Comparison of ENCODE assay signal across 15 cellular contexts in genomic region chr14:23025181-23025788, GRCh38. TPM values are rescaled to one million over a fixed set of nuclear protein-coding genes. Genes with fewer than 3 reads are reported as not detected.
A peak's percentile ranks its signal among the peaks of the same experiment; 100 is the strongest.
DNase-seq lines count a peak whose midpoint lies in the region; ATAC-seq and TF ChIP-seq lines count a peak whose summit lies in the region.
"Had no signal": no experiment of that assay in that cellular context is flagged by ENCODE, and none has a peak within 500 bp of the region (broad histone marks: within the 10 kb centered on the region; RNA-seq: fewer than 3 reads in every experiment).

No MANE protein-coding gene starts in this region.

- no peak overlapping the region for H3K4me3 ChIP-seq in Karpas-422 (ENCODE audit: low read length)
- H3K4me3 ChIP-seq: heart left ventricle, lung, PC-9 had no signal

- H3K9me3 ChIP-seq in Karpas-422 (ENCODE audit: low read length) = no peaks in the 10 kb centered on the region
- H3K9me3 ChIP-seq: heart left ventricle had no signal

- H3K4me1 ChIP-seq in Karpas-422 (ENCODE audit: low read length) = no peaks in the 10 kb centered on the region

- peaks cover 7% of the 10 kb centered on the region; the same call in 1 of the 2 replicates for H3K79me2 ChIP-seq in Karpas-422 (ENCODE audit: low read length)

- no peak for DNase-seq in natural killer cell treated with Interleukin-12 subunit alpha and Interleukin-12 subunit beta and Interleukin-15 and Interleukin-18, amount 100 ng/mL, for 72 hours (ENCODE audit: low spot score)
- no peak for DNase-seq in natural killer cell
- DNase-seq in SW480 (ENCODE audit: low spot score) = peak; percentile 55
- no peak for DNase-seq in endothelial cell (ENCODE audit: low spot score)
- DNase-seq in type B pancreatic cell (ENCODE audit: extremely low spot score, unreplicated experiment) = no peak
- DNase-seq in EL = no peak
- DNase-seq in NAMALWA (ENCODE audit: low spot score) = no peak
- no peak for DNase-seq in Karpas-422
- DNase-seq: amniotic stem cell, C1 segment of cervical spinal cord, heart left ventricle, PC-9 had no signal

- no peak for TF ChIP-seq CTCF in natural killer cell (IDR thresholded peaks at IDR 0.05)
- no peak for TF ChIP-seq CTCF in endothelial cell (IDR thresholded peaks at IDR 0.05; ENCODE audit: unreplicated experiment)
- no peak for TF ChIP-seq CTCF in type B pancreatic cell (conservative IDR thresholded peaks at IDR 0.05)

- H3K27ac ChIP-seq in Karpas-422 (ENCODE audit: low read length) = no peak overlapping the region
- H3K27ac ChIP-seq: heart left ventricle, PC-9 had no signal

- H3K4me2 ChIP-seq in Karpas-422 (ENCODE audit: low read depth, low read length, poor library complexity, severe bottlenecking) = no peak overlapping the region
- H3K4me2 ChIP-seq: PC-9 had no signal

- H3K9me3 Mint-ChIP-seq in natural killer cell treated with Interleukin-12 subunit alpha and Interleukin-12 subunit beta and Interleukin-15 and Interleukin-18, amount 100 ng/mL, for 72 hours = no peaks in the 10 kb centered on the region
- H3K9me3 Mint-ChIP-seq in natural killer cell (no peaks in the 10 kb centered on the region), endothelial cell (ENCODE audit: unreplicated experiment) (no peaks in the 10 kb centered on the region), type B pancreatic cell (no peaks in the 10 kb centered on the region)

- no peak overlapping the region for H2AFZ ChIP-seq in Karpas-422 (ENCODE audit: low read length)
- H2AFZ ChIP-seq: PC-9 had no signal

- H3K4me3 Mint-ChIP-seq in natural killer cell treated with Interleukin-12 subunit alpha and Interleukin-12 subunit beta and Interleukin-15 and Interleukin-18, amount 100 ng/mL, for 72 hours = no peak overlapping the region
- no peak overlapping the region for H3K4me3 Mint-ChIP-seq in natural killer cell
- peak overlapping the region; percentile 63 for H3K4me3 Mint-ChIP-seq in endothelial cell (ENCODE audit: unreplicated experiment)
- peak overlapping the region; percentile 10 for H3K4me3 Mint-ChIP-seq in type B pancreatic cell

- no peaks in the 10 kb centered on the region; the same call in 1 of the 2 replicates for H4K20me1 ChIP-seq in Karpas-422 (ENCODE audit: insufficient read depth, low read depth, low read length)

- intact Hi-C loops in natural killer cell (cut with micrococcal nuclease) = no loop called here

- H3K36me3 Mint-ChIP-seq in natural killer cell treated with Interleukin-12 subunit alpha and Interleukin-12 subunit beta and Interleukin-15 and Interleukin-18, amount 100 ng/mL, for 72 hours = peaks cover 31% of the 10 kb centered on the region
- H3K36me3 Mint-ChIP-seq in natural killer cell = peaks cover 13% of the 10 kb centered on the region
- H3K36me3 Mint-ChIP-seq in endothelial cell (ENCODE audit: low read depth, unreplicated experiment) = peaks cover 34% of the 10 kb centered on the region
- peaks cover 33% of the 10 kb centered on the region for H3K36me3 Mint-ChIP-seq in type B pancreatic cell

- H3K4me1 Mint-ChIP-seq in natural killer cell treated with Interleukin-12 subunit alpha and Interleukin-12 subunit beta and Interleukin-15 and Interleukin-18, amount 100 ng/mL, for 72 hours (ENCODE audit: low read depth in 2 of 2) = peaks cover 23 to 27% of the 10 kb centered on the region in 2 donors
- H3K4me1 Mint-ChIP-seq in natural killer cell (peaks cover 22 to 24% of the 10 kb centered on the region in 2 donors), endothelial cell (ENCODE audit: unreplicated experiment) (peaks cover 29% of the 10 kb centered on the region), type B pancreatic cell (ENCODE audit: unreplicated experiment) (peaks cover 50% of the 10 kb centered on the region)

- H3K9me2 ChIP-seq in Karpas-422 (replicated peaks; ENCODE audit: insufficient read depth, low read length) = no peaks in the 10 kb centered on the region

- ATAC-seq in natural killer cell treated with Interleukin-12 subunit alpha and Interleukin-12 subunit beta and Interleukin-15 and Interleukin-18, amount 100 ng/mL, for 72 hours = peak in 1 of 2 donors; percentile 62
- no peak for ATAC-seq in natural killer cell
- ATAC-seq: sciatic nerve had no signal

- peaks cover 16% of the 10 kb centered on the region; the same call in 1 of the 2 replicates for H3K36me3 ChIP-seq in Karpas-422 (ENCODE audit: insufficient read depth, low read length)

- H3K27me3 Mint-ChIP-seq in natural killer cell treated with Interleukin-12 subunit alpha and Interleukin-12 subunit beta and Interleukin-15 and Interleukin-18, amount 100 ng/mL, for 72 hours = no peaks in the 10 kb centered on the region
- H3K27me3 Mint-ChIP-seq in natural killer cell (ENCODE audit: low read depth in 2 of 2) (no peaks in the 10 kb centered on the region), endothelial cell (ENCODE audit: unreplicated experiment) (peaks cover 6% of the 10 kb centered on the region), type B pancreatic cell (no peaks in the 10 kb centered on the region)

- H3K27ac Mint-ChIP-seq in natural killer cell treated with Interleukin-12 subunit alpha and Interleukin-12 subunit beta and Interleukin-15 and Interleukin-18, amount 100 ng/mL, for 72 hours = peak overlapping the region; percentile 50 to 79
- H3K27ac Mint-ChIP-seq in natural killer cell = no peak overlapping the region
- H3K27ac Mint-ChIP-seq in endothelial cell (ENCODE audit: unreplicated experiment) = no peak overlapping the region
- peak overlapping the region; percentile 1 for H3K27ac Mint-ChIP-seq in type B pancreatic cell

- no peak overlapping the region for H3K9ac ChIP-seq in Karpas-422 (ENCODE audit: low read length)

- no peaks in the 10 kb centered on the region for H3K27me3 ChIP-seq in Karpas-422 (ENCODE audit: low read length)
- H3K27me3 ChIP-seq: heart left ventricle had no signal

RNA-seq across cellular contexts. Expression of gene PSMB5, which starts 9.4 kb away (rescaled TPM):
- total RNA-seq in natural killer cell treated with Interleukin-12 subunit alpha and Interleukin-12 subunit beta and Interleukin-15 and Interleukin-18, amount 100 ng/mL, for 72 hours = 100 to 1,000 TPM; 102 to 121 TPM
- 10 to 100 TPM; 15.7 to 19.1 (median 16.4) TPM for total RNA-seq in natural killer cell
- 177 TPM for total RNA-seq in endothelial cell (ENCODE audit: unreplicated experiment)
- 153 and 177 TPM in 2 replicates for total RNA-seq in type B pancreatic cell (ENCODE audit: low replicate concordance)
- total RNA-seq in Karpas-422 (2014; rRNA removed; shearing (Covaris generic); ENCODE audit: low replicate concordance) = 65.4 and 67.1 TPM in 2 replicates

RNA-seq across cellular contexts. Expression of gene C14orf93, which starts 15.3 kb away (rescaled TPM):
- total RNA-seq in natural killer cell treated with Interleukin-12 subunit alpha and Interleukin-12 subunit beta and Interleukin-15 and Interleukin-18, amount 100 ng/mL, for 72 hours = 10 to 100 TPM in 1 of 2 donors, 1 to 10 TPM in 1; 2.8 to 10.8 TPM
- total RNA-seq in natural killer cell (10 to 100 TPM; 12.1 to 15.1 (median 13.6) TPM), endothelial cell (ENCODE audit: unreplicated experiment) (9.0 TPM), type B pancreatic cell (ENCODE audit: low replicate concordance) (10.2 and 12.6 TPM in 2 replicates)
- total RNA-seq in Karpas-422 (2014; rRNA removed; shearing (Covaris generic); ENCODE audit: low replicate concordance) = 21.6 and 43.2 TPM in 2 replicates

RNA-seq across cellular contexts. Expression of gene PSMB11, which starts 16.7 kb away (rescaled TPM):
- total RNA-seq in natural killer cell treated with Interleukin-12 subunit alpha and Interleukin-12 subunit beta and Interleukin-15 and Interleukin-18, amount 100 ng/mL, for 72 hours = not detected
- total RNA-seq in natural killer cell (not detected), endothelial cell (ENCODE audit: unreplicated experiment) (not detected), type B pancreatic cell (ENCODE audit: low replicate concordance) (not detected in 2 replicates)
- not detected in 2 replicates for total RNA-seq in Karpas-422 (2014; rRNA removed; shearing (Covaris generic); ENCODE audit: low replicate concordance)
- total RNA-seq: heart left ventricle, lung, PC-9, sciatic nerve, urinary bladder had no signal

RNA-seq across cellular contexts. Expression of gene CDH24, which starts 32.0 kb away (rescaled TPM):
- 1 to 10 TPM in 1 of 2 donors, under 1 TPM in 1; 0.73 to 1.0 TPM for total RNA-seq in natural killer cell treated with Interleukin-12 subunit alpha and Interleukin-12 subunit beta and Interleukin-15 and Interleukin-18, amount 100 ng/mL, for 72 hours
- total RNA-seq in natural killer cell (1 to 10 TPM; 1.9 to 4.9 (median 2.8) TPM), endothelial cell (ENCODE audit: unreplicated experiment) (13.6 TPM), type B pancreatic cell (ENCODE audit: low replicate concordance) (7.9 and 20.4 TPM in 2 replicates)
- 0.34 and 1.0 TPM in 2 replicates for total RNA-seq in Karpas-422 (2014; rRNA removed; shearing (Covaris generic); ENCODE audit: low replicate concordance)

RNA-seq across cellular contexts. Expression of gene AJUBA, which starts 42.9 kb away (rescaled TPM):
- total RNA-seq in natural killer cell treated with Interleukin-12 subunit alpha and Interleukin-12 subunit beta and Interleukin-15 and Interleukin-18, amount 100 ng/mL, for 72 hours = 1 to 10 TPM in 1 of 2 donors, under 1 TPM in 1; 0.17 to 2.1 TPM
- under 1 TPM; 0.45 to 0.61 (median 0.56) TPM for total RNA-seq in natural killer cell
- total RNA-seq in endothelial cell (ENCODE audit: unreplicated experiment) = 7.2 TPM
- total RNA-seq in type B pancreatic cell (ENCODE audit: low replicate concordance) = 42.8 and 56.1 TPM in 2 replicates
- not detected in 2 replicates for total RNA-seq in Karpas-422 (2014; rRNA removed; shearing (Covaris generic); ENCODE audit: low replicate concordance)

Comparison
In these comparisons a context has a peak if more than half of its experiments do, and no peak if none do; other contexts are left out.
1. H3K27ac Mint-ChIP-seq: peak in natural killer cell treated with Interleukin-12 subunit alpha and Interleukin-12 subunit beta and Interleukin-15 and Interleukin-18, amount 100 ng/mL, for 72 hours (2 of 2) and type B pancreatic cell (single experiment); none in natural killer cell (0 of 2) and endothelial cell (single experiment).
2. H3K4me3 Mint-ChIP-seq: peak in endothelial cell (single experiment) and type B pancreatic cell (single experiment); none in natural killer cell treated with Interleukin-12 subunit alpha and Interleukin-12 subunit beta and Interleukin-15 and Interleukin-18, amount 100 ng/mL, for 72 hours (single experiment) and natural killer cell (single experiment).